ENCODE assay signal across 26 cellular contexts in genomic region chr21:39661121-39661520, GRCh38. TPM values are rescaled to one million over a fixed set of nuclear protein-coding genes. Genes with fewer than 3 reads are reported as not detected.
DNase-seq lines count a peak whose midpoint lies in the region; ATAC-seq and TF ChIP-seq lines count a peak whose summit lies in the region.
"Had no signal": no experiment of that assay in that cellular context is flagged by ENCODE, and none has a peak within 500 bp of the region (broad histone marks: within the 10 kb centered on the region; RNA-seq: fewer than 3 reads in every experiment).

No MANE protein-coding gene starts in this region.

- H3K79me2 ChIP-seq in hepatocyte, result no peaks in the 10 kb centered on the region

- peaks cover 11% of the 10 kb centered on the region for H3K27me3 Mint-ChIP-seq in neural crest cell (ENCODE audit: low read depth)
- H3K27me3 Mint-ChIP-seq: CD4-positive, alpha-beta T cell had no signal

- no peak for ATAC-seq in heart left ventricle
- no peak for ATAC-seq in GM19328 (IDR thresholded peaks at IDR 0.05; ENCODE audit: unreplicated experiment)
- ATAC-seq: effector memory CD8-positive, alpha-beta T cell; gastrocnemius medialis; stimulated activated naive CD8-positive, alpha-beta T cell treated with anti-CD3 and anti-CD28 coated beads, Interleukin-15, Interleukin-2, amounts not matched to agents 100 U/mL and 50 U/mL, for 24 hours had no signal

- TF ChIP-seq POLR2A in heart left ventricle (IDR thresholded peaks at IDR 0.05), result no peak

- H3K9me2 ChIP-seq in hepatocyte (replicated peaks; ENCODE audit: insufficient read depth), result no peaks in the 10 kb centered on the region

- intact Hi-C loops in heart left ventricle (cut with DNase I), result no loop called here

- H3K9me3 ChIP-seq in right atrium auricular region (no peaks in the 10 kb centered on the region), heart left ventricle (no peaks in the 10 kb centered on the region), hepatocyte (ENCODE audit: low read depth) (no peaks in the 10 kb centered on the region)
- H3K9me3 ChIP-seq: gastrocnemius medialis, right lobe of liver, thoracic aorta had no signal

- H3K4me2 ChIP-seq in hepatocyte, result peak overlapping the region; percentile 65

- H3K36me3 ChIP-seq in right atrium auricular region, result no peaks in the 10 kb centered on the region
- no peaks in the 10 kb centered on the region for H3K36me3 ChIP-seq in heart left ventricle
- no peaks in the 10 kb centered on the region for H3K36me3 ChIP-seq in hepatocyte (replicated peaks; ENCODE audit: insufficient read depth, low read depth)
- H3K36me3 ChIP-seq: gastrocnemius medialis, right lobe of liver, thoracic aorta had no signal

- H3K36me3 Mint-ChIP-seq in neural crest cell (ENCODE audit: low read depth), result peaks cover 17% of the 10 kb centered on the region
- H3K36me3 Mint-ChIP-seq: activated naive CD4-positive, alpha-beta T cell treated with anti-CD3 and anti-CD28 coated beads, Interleukin-2, amount 50 U/mL, for 24 hours; IgD-negative memory B cell; immature natural killer cell had no signal

- H3K27ac ChIP-seq in right atrium auricular region, result no peak overlapping the region
- peak overlapping the region in 6 of 12 donors; percentile 11 to 87 (median 44) for H3K27ac ChIP-seq in heart left ventricle
- peak overlapping the region; percentile 88 for H3K27ac ChIP-seq in hepatocyte
- H3K27ac ChIP-seq in substantia nigra (ENCODE audit: low read depth, low read length, poor library complexity, severe bottlenecking), result no peak overlapping the region
- H3K27ac ChIP-seq: gastrocnemius medialis, right lobe of liver, thoracic aorta had no signal

- H3K4me1 Mint-ChIP-seq in neural crest cell, result peaks cover 33% of the 10 kb centered on the region
- H3K4me1 Mint-ChIP-seq: activated naive CD4-positive, alpha-beta T cell treated with anti-CD3 and anti-CD28 coated beads, Interleukin-2, amount 50 U/mL, for 24 hours; immature natural killer cell had no signal

- peak overlapping the region; percentile 19 for H3K27ac Mint-ChIP-seq in neural crest cell (ENCODE audit: unreplicated experiment)
- H3K27ac Mint-ChIP-seq: activated naive CD4-positive, alpha-beta T cell treated with anti-CD3 and anti-CD28 coated beads, Interleukin-2, amount 50 U/mL, for 24 hours; CD4-positive, alpha-beta T cell; effector memory CD8-positive, alpha-beta T cell; IgD-negative memory B cell; immature natural killer cell had no signal

- peak overlapping the region; percentile 42 for H2AFZ ChIP-seq in hepatocyte

- TF ChIP-seq CTCF in right atrium auricular region (IDR thresholded peaks at IDR 0.05) (no peak), heart left ventricle (IDR thresholded peaks at IDR 0.05) (no peak), hepatocyte (IDR thresholded peaks at IDR 0.05; ENCODE audit: poor library complexity) (no peak), neural crest cell (conservative IDR thresholded peaks at IDR 0.05) (no peak)

- no peaks in the 10 kb centered on the region for H4K20me1 ChIP-seq in hepatocyte (ENCODE audit: insufficient read depth, poor library complexity, severe bottlenecking)

- H3K9me3 Mint-ChIP-seq in neural crest cell, result peaks cover 4% of the 10 kb centered on the region
- H3K9me3 Mint-ChIP-seq: activated naive CD4-positive, alpha-beta T cell treated with anti-CD3 and anti-CD28 coated beads, Interleukin-2, amount 50 U/mL, for 24 hours had no signal

- H3K4me3 ChIP-seq in right atrium auricular region, result no peak overlapping the region
- H3K4me3 ChIP-seq in heart left ventricle, result no peak overlapping the region
- no peak overlapping the region for H3K4me3 ChIP-seq in hepatocyte
- H3K4me3 ChIP-seq: right lobe of liver, thoracic aorta had no signal

- H3K4me1 ChIP-seq in right atrium auricular region (peaks cover 0 to 18% of the 10 kb centered on the region in 2 donors), heart left ventricle (peaks cover 0 to 16% (median 10%) of the 10 kb centered on the region in 12 donors), hepatocyte (ENCODE audit: insufficient read depth) (peaks cover 17% of the 10 kb centered on the region)
- H3K4me1 ChIP-seq: gastrocnemius medialis, right lobe of liver had no signal

- DNase-seq in right atrium auricular region (ENCODE audit: low spot score) (peak; percentile 44), heart left ventricle (no peak), hepatocyte (ENCODE audit: low spot score) (no peak), neural crest cell (ENCODE audit: low read depth, low spot score) (no peak), ureter (ENCODE audit: low spot score) (peak; percentile 7), substantia nigra (lab: John Stamatoyannopoulos, UW) (no peak), ecto neural progenitor cell (ENCODE audit: low spot score) (no peak)
- DNase-seq: activated CD4-positive, alpha-beta T cell treated with anti-CD3 and anti-CD28 coated beads, Interleukin-2, amount 50 U/mL, for 48 hours; activated CD4-positive, CD25-positive, alpha-beta regulatory T cell; activated CD8-positive, alpha-beta memory T cell treated with anti-CD3 and anti-CD28 coated beads, Interleukin-2, amount 50 U/mL, for 48 hours; AML-193; amygdala; CD4-positive, alpha-beta T cell; effector memory CD8-positive, alpha-beta T cell; gastrocnemius medialis; hippocampal formation; immature natural killer cell; NCI-H1092 treated with DMSO at 0.1 percent for 48 hours; right lobe of liver; stimulated activated naive CD8-positive, alpha-beta T cell treated with anti-CD3 and anti-CD28 coated beads, Interleukin-15, Interleukin-2, amounts not matched to agents 100 U/mL and 50 U/mL, for 24 hours had no signal

- 91 to 96% (median 93%) methylated on average over 18 of the region's 18 CpGs for WGBS in heart left ventricle, 4 donors
- 92% methylated on average over 18 of the region's 18 CpGs for WGBS in hepatocyte (ENCODE audit: low lambda C conversion rate, missing lambda C conversion rate)

- H3K27me3 ChIP-seq in right atrium auricular region (no peaks in the 10 kb centered on the region), heart left ventricle (no peaks in the 10 kb centered on the region), hepatocyte (no peaks in the 10 kb centered on the region)
- H3K27me3 ChIP-seq: gastrocnemius medialis, right lobe of liver had no signal

- H3K4me3 Mint-ChIP-seq in neural crest cell, result no peak overlapping the region
- H3K4me3 Mint-ChIP-seq: activated naive CD4-positive, alpha-beta T cell treated with anti-CD3 and anti-CD28 coated beads, Interleukin-2, amount 50 U/mL, for 24 hours; CD4-positive, alpha-beta T cell; effector memory CD8-positive, alpha-beta T cell; IgD-negative memory B cell; immature natural killer cell had no signal

RNA-seq across cellular contexts. Expression of gene B3GALT5, which starts 48.4 kb away (rescaled TPM):
- total RNA-seq in right atrium auricular region (not detected), heart left ventricle (under 1 TPM in 7 of 9 donors, not detected in 2; 0.02 to 0.71 (median 0.12) TPM), hepatocyte (7.0 and 8.1 TPM in 2 replicates), neural crest cell (1.9 and 2.6 TPM in 2 replicates), ureter (21.9 TPM)
- polyA plus RNA-seq in heart left ventricle (under 1 TPM; 0.01 to 0.04 TPM), hepatocyte (2.0 and 3.1 TPM in 2 replicates)
- total RNA-seq: CD4-positive, alpha-beta T cell; SK-MEL-5; T-helper 1 cell treated with Interleukin-12 subunit alpha and Interleukin-12 subunit beta and Interleukin-4 antibody, amounts not matched to agents 30 ng/mL and 1 ng/mL, for 36 hours had no signal
- polyA plus RNA-seq: IgD-negative memory B cell, immature natural killer cell had no signal

Comparison
In these comparisons a context has a peak if more than half of its experiments do, and no peak if none do; other contexts are left out.
1. DNase-seq: peak in right atrium auricular region (single experiment) and ureter (single experiment); none in heart left ventricle (0 of 5), hepatocyte (single experiment), neural crest cell (single experiment), substantia nigra (0 of 49) and ecto neural progenitor cell (single experiment).